ENCODE assay signal across 21 cellular contexts in the genomic region with DNA sequence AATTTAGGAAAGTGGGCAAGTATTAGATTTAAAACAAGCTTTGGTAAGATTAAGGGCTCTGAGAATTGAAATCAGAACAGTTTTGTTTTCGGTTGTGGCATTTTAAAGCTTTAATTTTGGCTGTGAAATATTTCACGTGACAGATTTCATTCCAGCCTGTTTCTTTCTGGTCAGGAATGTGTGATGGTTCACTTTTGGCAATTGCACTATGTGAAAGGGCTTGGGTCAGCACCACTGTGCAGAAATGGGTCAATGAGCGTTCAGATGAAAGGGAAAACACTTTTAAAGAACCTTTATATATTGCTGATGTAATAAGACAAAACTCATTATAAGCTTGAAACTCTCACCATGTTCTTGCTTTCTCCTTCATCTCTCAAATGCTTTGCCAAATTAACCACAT. TPM values are rescaled to one million over a fixed set of nuclear protein-coding genes. Genes with fewer than 3 reads are reported as not detected.
DNase-seq lines count a peak whose midpoint lies in the region; ATAC-seq and TF ChIP-seq lines count a peak whose summit lies in the region.
"Had no signal": no experiment of that assay in that cellular context is flagged by ENCODE, and none has a peak within 500 bp of the region (broad histone marks: within the 10 kb centered on the region; RNA-seq: fewer than 3 reads in every experiment).

No MANE protein-coding gene starts in this region.

- TF ChIP-seq CTCF in lower lobe of right lung (IDR thresholded peaks at IDR 0.05) = no peak

- no peak for ATAC-seq in lower lobe of right lung
- no peak for ATAC-seq in GM21367 (IDR thresholded peaks at IDR 0.05; ENCODE audit: unreplicated experiment)
- no peak for ATAC-seq in GM18867 (IDR thresholded peaks at IDR 0.05; ENCODE audit: unreplicated experiment)
- ATAC-seq: activated naive CD8-positive, alpha-beta T cell treated with anti-CD3 and anti-CD28 coated beads, Interleukin-2, amount 50 U/mL, for 24 hours; stimulated activated memory B cell treated with anti-CD40 and anti-IgM and Interleukin-4, amounts not matched to agents 10 μg/mL and 1 μg/mL and 100 μg/mL, for 72 hours had no signal

- peak overlapping the region in 2 of 5 donors; percentile 28 to 60 for H3K9ac ChIP-seq in subcutaneous abdominal adipose tissue (ENCODE audit: low read length in 5 of 5)

- DNase-seq in fibroblast of gingiva (ENCODE audit: low read depth) = peak; percentile 6
- DNase-seq in lower lobe of right lung = no peak
- no peak for DNase-seq in D341Med (ENCODE audit: low spot score)
- DNase-seq in DMS53 (lab: John Stamatoyannopoulos, UW) = no peak
- DNase-seq: activated CD4-positive, alpha-beta T cell treated with anti-CD3 and anti-CD28 coated beads, Interleukin-2, amount 50 U/mL, for 1 hour; activated naive CD8-positive, alpha-beta T cell treated with anti-CD3 and anti-CD28 coated beads, Interleukin-2, amount 50 U/mL, for 24 hours; COR-L47; effector CD4-positive, alpha-beta T cell; erythroblast; NCI-H1930; NCI-H446 treated with DMSO at 0.1 percent for 48 hours; NK-92 treated with Interleukin-12 subunit alpha and Interleukin-12 subunit beta, amount 100 ng/mL, for 24 hours; Peyer's patch; T-helper 2 cell; thyroid gland had no signal

- peaks cover 5% of the 10 kb centered on the region for H3K4me1 ChIP-seq in lower lobe of right lung
- H3K4me1 ChIP-seq in subcutaneous abdominal adipose tissue (ENCODE audit: control insufficient read depth in 5 of 5, insufficient read depth in 5 of 5, low read length in 5 of 5) = peaks cover 6 to 56% (median 45%) of the 10 kb centered on the region in 5 donors
- H3K4me1 ChIP-seq: Peyer's patch, thyroid gland had no signal

- no peaks in the 10 kb centered on the region for H3K36me3 ChIP-seq in lower lobe of right lung
- H3K36me3 ChIP-seq in subcutaneous abdominal adipose tissue (ENCODE audit: control insufficient read depth in 5 of 5, insufficient read depth in 5 of 5, low read length in 5 of 5) = peaks cover 0 to 3% (median 0%) of the 10 kb centered on the region in 5 donors
- H3K36me3 ChIP-seq: cardiac muscle cell, Peyer's patch, thyroid gland had no signal

- intact Hi-C loops in lower lobe of right lung (cut with DNase I) = no loop called here

- H3K27ac ChIP-seq in angular gyrus (ENCODE audit: low read depth, low read length) (peak overlapping the region; percentile 20), lower lobe of right lung (peak overlapping the region; percentile 1), subcutaneous abdominal adipose tissue (ENCODE audit: low read depth, low read length) (peak overlapping the region; percentile 94)
- H3K27ac ChIP-seq: Peyer's patch, thyroid gland had no signal

- H3K9me3 ChIP-seq in lower lobe of right lung = no peaks in the 10 kb centered on the region
- no peaks in the 10 kb centered on the region for H3K9me3 ChIP-seq in subcutaneous abdominal adipose tissue (ENCODE audit: control insufficient read depth in 5 of 5, low read length in 5 of 5)
- H3K9me3 ChIP-seq: Peyer's patch, thyroid gland had no signal

- H3K27me3 ChIP-seq in lower lobe of right lung (ENCODE audit: low read depth) (no peaks in the 10 kb centered on the region), subcutaneous abdominal adipose tissue (ENCODE audit: control insufficient read depth in 5 of 5, insufficient read depth in 4 of 5, low read length in 5 of 5) (no peaks in the 10 kb centered on the region)
- H3K27me3 ChIP-seq: cardiac muscle cell, Peyer's patch, thyroid gland had no signal

- H3K4me3 ChIP-seq in lower lobe of right lung (no peak overlapping the region), subcutaneous abdominal adipose tissue (ENCODE audit: low read depth in 1 of 5, low read length in 5 of 5) (peak overlapping the region in 1 of 5 donors; percentile 30)
- H3K4me3 ChIP-seq: cardiac muscle cell, Peyer's patch, thyroid gland had no signal

RNA-seq across cellular contexts. Expression of a gene that starts 17.1 kb away (rescaled TPM):
- total RNA-seq in lower lobe of right lung = 8.6 TPM

Comparison
In these comparisons a context has a peak if more than half of its experiments do, and no peak if none do; other contexts are left out.
1. H3K27ac ChIP-seq: peak in every context shown above with its lines; median percentile 94 in subcutaneous abdominal adipose tissue; 20 in angular gyrus; 1 in lower lobe of right lung.